16 cellular contexts compared by ENCODE assay signal in genomic region chr14:62614117-62614516, GRCh38.
"Had no signal": no experiment of that assay in that cellular context is flagged by ENCODE, and none has a peak within 500 bp of the region (broad histone marks: within the 10 kb centered on the region; RNA-seq: fewer than 3 reads in every experiment).

No MANE protein-coding gene starts in this region.

- ATAC-seq: gastrocnemius medialis, heart right ventricle, left ventricle myocardium superior, pancreas had no signal

- H3K4me3 ChIP-seq: ascending aorta, gastrocnemius medialis, heart right ventricle, pancreas, stomach, testis had no signal

- H3K36me3 ChIP-seq: ascending aorta, gastrocnemius medialis, heart right ventricle, pancreas, stomach had no signal

- H3K27me3 ChIP-seq: ascending aorta, gastrocnemius medialis, heart right ventricle, pancreas, stomach, testis had no signal

- H3K4me3 Mint-ChIP-seq: neural crest cell had no signal

- H3K4me1 ChIP-seq: ascending aorta, gastrocnemius medialis, heart right ventricle, pancreas, stomach, testis had no signal

- H3K9me3 ChIP-seq: ascending aorta, gastrocnemius medialis, pancreas, stomach, testis had no signal

- DNase-seq: activated CD4-positive, CD25-positive, alpha-beta regulatory T cell treated with anti-CD3 and anti-CD28 coated beads, Interleukin-2, amount 50 U/mL, for 72 hours; activated naive CD4-positive, alpha-beta T cell treated with Interleukin-2 at 50 U/mL for 16 hours; activated T-cell treated with anti-CD3 and anti-CD28 coated beads for 4 hours; erythroblast; gastrocnemius medialis; heart right ventricle; left ventricle myocardium superior; pancreas; stimulated activated CD4-positive, alpha-beta T cell treated with anti-CD3 and anti-CD28 coated beads, Interleukin-12 subunit alpha, Interleukin-12 subunit beta, amount 100 ng/mL, for 4 hours; stimulated activated CD4-positive, alpha-beta T cell treated with anti-CD3 and anti-CD28 coated beads, Interleukin-2, amount 100 ng/mL, for 24 hours; stomach; SW 1271; T-helper 9 cell; testis had no signal

- H3K27ac ChIP-seq: ascending aorta, gastrocnemius medialis, heart right ventricle, pancreas, stomach, testis had no signal

- H3K9me3 Mint-ChIP-seq: neural crest cell had no signal
